8 cellular contexts compared by ENCODE assay signal in the genomic region with DNA sequence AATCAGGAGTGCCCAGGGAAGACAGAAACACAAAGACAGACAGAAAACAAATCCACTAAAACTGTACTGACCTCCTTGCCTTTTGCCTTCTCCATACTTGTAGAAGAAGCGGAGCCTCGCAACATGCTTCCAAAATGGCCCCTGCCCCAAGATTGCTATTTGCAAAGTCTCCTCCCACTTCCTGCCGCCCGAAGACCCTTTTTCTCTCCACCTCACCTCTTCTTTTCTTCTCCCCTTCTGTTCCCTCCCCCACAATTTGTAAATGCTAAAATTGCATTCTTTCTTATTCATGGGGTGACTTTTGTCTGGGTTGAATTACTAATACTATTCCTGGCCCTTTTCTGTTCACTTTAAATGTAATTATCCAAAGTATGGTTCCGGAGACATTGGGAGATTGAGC. TPM values are rescaled to one million over a fixed set of nuclear protein-coding genes. Genes with fewer than 3 reads are reported as not detected.
DNase-seq lines count a peak whose midpoint lies in the region; ATAC-seq and TF ChIP-seq lines count a peak whose summit lies in the region.
"Had no signal": no experiment of that assay in that cellular context is flagged by ENCODE, and none has a peak within 500 bp of the region (broad histone marks: within the 10 kb centered on the region; RNA-seq: fewer than 3 reads in every experiment).

A gene with protein sequence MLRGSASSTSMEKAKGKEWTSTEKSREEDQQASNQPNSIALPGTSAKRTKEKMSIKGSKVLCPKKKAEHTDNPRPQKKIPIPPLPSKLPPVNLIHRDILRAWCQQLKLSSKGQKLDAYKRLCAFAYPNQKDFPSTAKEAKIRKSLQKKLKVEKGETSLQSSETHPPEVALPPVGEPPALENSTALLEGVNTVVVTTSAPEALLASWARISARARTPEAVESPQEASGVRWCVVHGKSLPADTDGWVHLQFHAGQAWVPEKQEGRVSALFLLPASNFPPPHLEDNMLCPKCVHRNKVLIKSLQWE (minus strand): TSS at position 154 of the 400 bp plus-strand sequence. CDS start 29 bp downstream, at position 125.

- peak within 1 kb of the TSS; percentile 87 for H3K4me2 ChIP-seq in smooth muscle cell

- peaks cover 16% of the 10 kb centered on the region for H4K20me1 ChIP-seq in smooth muscle cell (ENCODE audit: low read depth)

- H3K79me2 ChIP-seq in smooth muscle cell (ENCODE audit: low read depth), result peaks cover 11% of the 10 kb centered on the region

- H3K27me3 ChIP-seq in HUES6 (ENCODE audit: control insufficient read depth, insufficient read depth, low read length), result no peaks in the 10 kb centered on the region
- no peaks in the 10 kb centered on the region for H3K27me3 ChIP-seq in ascending aorta
- no peaks in the 10 kb centered on the region for H3K27me3 ChIP-seq in smooth muscle cell (ENCODE audit: low read depth)

- peaks cover 52% of the 10 kb centered on the region for H3K36me3 ChIP-seq in HUES6 (ENCODE audit: control insufficient read depth, insufficient read depth, low read length)
- no peaks in the 10 kb centered on the region for H3K36me3 ChIP-seq in ascending aorta
- H3K36me3 ChIP-seq in smooth muscle cell (ENCODE audit: low read depth), result no peaks in the 10 kb centered on the region

- H2AFZ ChIP-seq in smooth muscle cell (ENCODE audit: low read depth), result peak within 1 kb of the TSS; percentile 100

- DNase-seq in ascending aorta (ENCODE audit: low spot score in 2 of 2) (no peak), iPS-NIHi7 (ENCODE audit: extremely low spot score) (peak; percentile 69), smooth muscle cell (lab: John Stamatoyannopoulos, UW; ENCODE audit: unreplicated experiment) (no peak), left colon (no peak)
- no peak for DNase-seq in activated CD4-positive, CD25-positive, alpha-beta regulatory T cell treated with anti-CD3 and anti-CD28 coated beads, Interleukin-2, amount 50 U/mL, for 72 hours

- H3F3A ChIP-seq in smooth muscle cell (ENCODE audit: low read depth), result no peaks in the 10 kb centered on the region

- 5% methylated on average over 5 of the region's 5 CpGs for WGBS in smooth muscle cell (ENCODE audit: low lambda C conversion rate)

- H3K4me1 ChIP-seq in HUES6 (ENCODE audit: control insufficient read depth, insufficient read depth, low read length) (peaks cover 15% of the 10 kb centered on the region), ascending aorta (no peaks in the 10 kb centered on the region), smooth muscle cell (ENCODE audit: low read depth) (peaks cover 20% of the 10 kb centered on the region)

- TF ChIP-seq CTCF in ascending aorta (IDR thresholded peaks at IDR 0.05) (no peak), smooth muscle cell (IDR thresholded peaks at IDR 0.05; ENCODE audit: borderline replicate concordance, insufficient read depth, poor library complexity, severe bottlenecking) (no peak)

- peak within 1 kb of the TSS; percentile 100 for H3K9ac ChIP-seq in HUES6 (ENCODE audit: low read length)
- H3K9ac ChIP-seq in smooth muscle cell (ENCODE audit: low read depth), result peak within 1 kb of the TSS; percentile 64

- no peaks in the 10 kb centered on the region for H3K9me3 ChIP-seq in HUES6 (ENCODE audit: control insufficient read depth, insufficient read depth, low read depth, low read length)
- H3K9me3 ChIP-seq in ascending aorta, result no peaks in the 10 kb centered on the region
- no peaks in the 10 kb centered on the region for H3K9me3 ChIP-seq in smooth muscle cell (replicated peaks; ENCODE audit: low read depth)

- H3K4me3 ChIP-seq in HUES6 (ENCODE audit: low read depth, low read length), result peak within 1 kb of the TSS; percentile 97
- H3K4me3 ChIP-seq in ascending aorta, result peak within 1 kb of the TSS; percentile 37 to 61
- peak within 1 kb of the TSS; percentile 68 for H3K4me3 ChIP-seq in smooth muscle cell

- no peak for ATAC-seq in GM21515 (IDR thresholded peaks at IDR 0.05; ENCODE audit: unreplicated experiment)
- no peak for ATAC-seq in left colon

- intact Hi-C loops in ascending aorta (cut with DNase I) (no loop called here), left colon (cut with DNase I, micrococcal nuclease) (no loop called here)

- H3K27ac ChIP-seq in HUES6 (ENCODE audit: low read depth, low read length) (peak within 1 kb of the TSS; percentile 98), ascending aorta (no peak within 1 kb of the TSS), smooth muscle cell (ENCODE audit: low read depth) (peak within 1 kb of the TSS; percentile 68)
- H3K27ac ChIP-seq: HL-60 had no signal

RNA-seq across cellular contexts. Expression of the gene that starts here (rescaled TPM):
- total RNA-seq in ascending aorta, result not detected
- total RNA-seq in smooth muscle cell, result 38.5 and 43.1 TPM in 2 replicates
- polyA plus RNA-seq in smooth muscle cell, result 19.5 and 21.0 TPM in 2 replicates
- not detected for total RNA-seq in left colon

Comparison
In these comparisons a context has a peak if more than half of its experiments do, and no peak if none do; other contexts are left out.
1. RNA of the gene that starts here (total RNA-seq): 38.5 to 43.1 TPM in smooth muscle cell; not detected in left colon and not detected in ascending aorta (single experiment); every median in the first group is over 10 times any median in the second.
2. H3K27ac ChIP-seq: peak in HUES6 (single experiment) and smooth muscle cell (single experiment); none in ascending aorta (0 of 2).
3. Peak in every context shown above with its lines, with median percentiles within 50 percentile points of each other: H3K4me3 ChIP-seq.